In the genomic region with DNA sequence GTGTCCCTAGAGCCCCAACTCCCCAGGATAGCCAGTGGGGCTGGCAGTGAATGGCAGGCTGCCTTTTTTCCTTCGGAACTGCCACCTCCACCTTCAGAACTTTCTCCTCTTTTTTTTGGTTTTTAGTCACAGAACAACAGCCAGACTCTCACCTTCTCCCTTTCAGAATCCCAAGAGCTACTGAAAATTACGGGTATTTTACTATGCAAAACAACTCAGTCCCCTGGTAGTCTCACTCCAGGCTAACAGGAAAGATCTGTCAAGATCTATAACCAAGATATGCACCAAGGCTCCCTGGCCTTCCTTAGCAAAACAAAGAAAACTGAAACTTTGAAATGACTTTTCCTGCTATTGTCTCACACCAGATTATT, we compare ENCODE assay signal across 8 cellular contexts. TPM values are rescaled to one million over a fixed set of nuclear protein-coding genes. Genes with fewer than 3 reads are reported as not detected.
A peak's percentile ranks its signal among the peaks of the same experiment; 100 is the strongest.
DNase-seq lines count a peak whose midpoint lies in the region; ATAC-seq and TF ChIP-seq lines count a peak whose summit lies in the region.

No MANE protein-coding gene starts in this region.

- peaks cover 0 to 4% of the 10 kb centered on the region in 2 experiments; a peak in 3 of 4 replicates for H3K36me3 ChIP-seq in HCT116 (ENCODE audit: control insufficient read depth in 1 of 2, insufficient read depth in 2 of 2, low read length in 2 of 2)

- no peaks in the 10 kb centered on the region for H4K20me1 ChIP-seq in HCT116 (ENCODE audit: insufficient read depth)

- H3K27me3 Mint-ChIP-seq in CD4-positive, alpha-beta T cell, result no peaks in the 10 kb centered on the region
- peaks cover 8% of the 10 kb centered on the region for H3K27me3 Mint-ChIP-seq in activated T-helper 2 cell treated with anti-CD3 and anti-CD28 coated beads, Interferon-gamma antibody, Interleukin-2, Interleukin-4, amounts not matched to agents 10 μg/mL and 5 μg/mL and 100 μg/mL, durations not matched to agents 14 hours and 24 hours and 36 hours (ENCODE audit: low read depth)
- H3K27me3 Mint-ChIP-seq in naive thymus-derived CD8-positive, alpha-beta T cell, result peaks cover 0 to 10% (median 0%) of the 10 kb centered on the region in 5 donors

- H3K4me1 ChIP-seq in HCT116 (ENCODE audit: control insufficient read depth in 1 of 2, insufficient read depth in 2 of 2, low read length in 2 of 2), result peaks cover 12 to 37% of the 10 kb centered on the region in 2 experiments

- intact Hi-C loops in CD4-positive, alpha-beta T cell (cut with DNase I, micrococcal nuclease), result loop anchor here in 1 of 2 experiments (2.0 to 5.0 kb wide), 4 partner anchors 14 to 214 kb away; no protein-coding TSS in a partner anchor
- intact Hi-C loops in HCT116 (cut with micrococcal nuclease), result loop anchor here (1.0 kb wide), 1 partner anchor 142 kb away; no protein-coding TSS in a partner anchor
- intact Hi-C loops in activated T-helper 2 cell treated with anti-CD3 and anti-CD28 coated beads, Interferon-gamma antibody, Interleukin-2, Interleukin-4, amounts not matched to agents 10 μg/mL and 5 μg/mL and 100 μg/mL, durations not matched to agents 14 hours and 24 hours and 36 hours (cut with micrococcal nuclease), result loop anchor here (2.0 to 5.0 kb wide), 2 partner anchors 14 to 39 kb away; no protein-coding TSS in a partner anchor

- RAD21 ChIA-PET in HCT116 (lab: Charles Lee; ENCODE audit: low non-redundant PET in 1 of 2, low total read pairs in 2 of 2, uncharacterized antibody in 2 of 2, unreplicated experiment in 2 of 2), result interaction anchor here (0.5 to 1.5 kb wide), 2 partner anchors 41 to 142 kb away, joined by 4 to 9 read pairs; no protein-coding TSS in a partner anchor

- H3K27ac ChIP-seq in CD4-positive, alpha-beta T cell (ENCODE audit: low read depth, low read length), result no peak overlapping the region
- peak overlapping the region; percentile 71; the same call in 1 of the 2 replicates for H3K27ac ChIP-seq in HCT116 (ENCODE audit: low read depth, low read length)

- TF ChIP-seq POLR2A in HCT116 (IDR thresholded peaks at IDR 0.05; ENCODE audit: borderline replicate concordance, extremely low read depth, insufficient read depth, insufficient read length), result no peak

- CTCF ChIA-PET in CD4-positive, alpha-beta T cell (lab: Charles Lee), result interaction anchor here (0.8 to 2.6 kb wide), 11 partner anchors 11 to 212 kb away, joined by 3 to 30 read pairs (median 8); partner anchors contain the start of gene VAMP1
- CTCF ChIA-PET in HCT116 (lab: Charles Lee), result interaction anchor here (0.7 to 1.9 kb wide), 7 partner anchors 14 to 334 kb away, joined by 3 to 22 read pairs (median 4); no protein-coding TSS in a partner anchor

- BruUV-seq in HCT116 (replicated peaks; lab: Mats Ljungman, UMichigan), result no TSS peak

- H2AFZ ChIP-seq in HCT116 (ENCODE audit: low read depth, low read length, poor library complexity, severe bottlenecking), result no peak overlapping the region

- H3K27ac Mint-ChIP-seq in CD4-positive, alpha-beta T cell, result peak overlapping the region; percentile 85
- H3K27ac Mint-ChIP-seq in activated T-helper 2 cell treated with anti-CD3 and anti-CD28 coated beads, Interferon-gamma antibody, Interleukin-2, Interleukin-4, amounts not matched to agents 10 μg/mL and 5 μg/mL and 100 μg/mL, durations not matched to agents 14 hours and 24 hours and 36 hours, result peak overlapping the region; percentile 1
- peak overlapping the region; percentile 89 to 96 (median 92) for H3K27ac Mint-ChIP-seq in naive thymus-derived CD8-positive, alpha-beta T cell

- H3K36me3 Mint-ChIP-seq in CD4-positive, alpha-beta T cell (ENCODE audit: low read depth), result peaks cover 11% of the 10 kb centered on the region
- peaks cover 2% of the 10 kb centered on the region for H3K36me3 Mint-ChIP-seq in activated T-helper 2 cell treated with anti-CD3 and anti-CD28 coated beads, Interferon-gamma antibody, Interleukin-2, Interleukin-4, amounts not matched to agents 10 μg/mL and 5 μg/mL and 100 μg/mL, durations not matched to agents 14 hours and 24 hours and 36 hours (ENCODE audit: low read depth)
- peaks cover 0 to 11% (median 0%) of the 10 kb centered on the region in 3 donors for H3K36me3 Mint-ChIP-seq in naive thymus-derived CD8-positive, alpha-beta T cell

- TF ChIP-seq CTCF in CD4-positive, alpha-beta T cell (IDR thresholded peaks at IDR 0.05), result no peak
- no peak for TF ChIP-seq CTCF in HCT116 (IDR thresholded peaks at IDR 0.05 in 2 of 3, conservative IDR thresholded peaks at IDR 0.05 in 1 of 3; ENCODE audit: borderline replicate concordance in 1 of 3, insufficient read depth in 1 of 3, low read depth in 2 of 3, low read length in 2 of 3)

- POLR2A ChIA-PET in CD4-positive, alpha-beta T cell (lab: Charles Lee), result interaction anchor here (0.7 to 2.6 kb wide), 11 partner anchors 12 to 215 kb away, joined by 3 to 16 read pairs (median 7); partner anchors contain the start of genes TNFRSF1A and VAMP1
- POLR2A ChIA-PET in HCT116 (lab: Charles Lee), result interaction anchor here (0.7 to 1.4 kb wide), 4 partner anchors 10 to 142 kb away, joined by 3 to 9 read pairs (median 3); no protein-coding TSS in a partner anchor
- POLR2A ChIA-PET in naive thymus-derived CD8-positive, alpha-beta T cell (lab: Charles Lee), result interaction anchor here (0.7 to 2.7 kb wide), 11 partner anchors 12 to 215 kb away, joined by 3 to 31 read pairs (median 5); no protein-coding TSS in a partner anchor

- peak overlapping the region; percentile 47 for H3K4me2 ChIP-seq in HCT116 (ENCODE audit: low read length)

- H3K4me1 Mint-ChIP-seq in CD4-positive, alpha-beta T cell (ENCODE audit: low read depth), result peaks cover 65% of the 10 kb centered on the region
- H3K4me1 Mint-ChIP-seq in activated T-helper 2 cell treated with anti-CD3 and anti-CD28 coated beads, Interferon-gamma antibody, Interleukin-2, Interleukin-4, amounts not matched to agents 10 μg/mL and 5 μg/mL and 100 μg/mL, durations not matched to agents 14 hours and 24 hours and 36 hours (ENCODE audit: low read depth), result peaks cover 23% of the 10 kb centered on the region
- H3K4me1 Mint-ChIP-seq in naive thymus-derived CD8-positive, alpha-beta T cell, result peaks cover 49 to 82% (median 74%) of the 10 kb centered on the region in 4 donors

- no peak for TF ChIP-seq RAD21 in HCT116 (IDR thresholded peaks at IDR 0.05; ENCODE audit: low read depth)

- no peak for DNase-seq in CD4-positive, alpha-beta T cell
- DNase-seq in HCT116 (ENCODE audit: low read depth, low spot score) (no peak), COLO829 (ENCODE audit: low spot score) (no peak), LoVo (ENCODE audit: low spot score) (no peak), NCI-H748 treated with DMSO at 0.1 percent for 48 hours (lab: John Stamatoyannopoulos, UW) (no peak)
- DNase-seq in activated T-helper 2 cell treated with anti-CD3 and anti-CD28 coated beads, Interferon-gamma antibody, Interleukin-2, Interleukin-4, amounts not matched to agents 10 μg/mL and 5 μg/mL and 100 μg/mL, durations not matched to agents 14 hours and 24 hours and 36 hours (ENCODE audit: low spot score), result no peak
- DNase-seq in naive thymus-derived CD8-positive, alpha-beta T cell, result no peak

- H3K4me3 ChIP-seq in HCT116 (replicated peaks in 1 of 2; ENCODE audit: low read depth in 1 of 2, low read length in 2 of 2), result no peak overlapping the region

- no peaks in the 10 kb centered on the region for H3K9me3 Mint-ChIP-seq in CD4-positive, alpha-beta T cell
- no peaks in the 10 kb centered on the region for H3K9me3 Mint-ChIP-seq in activated T-helper 2 cell treated with anti-CD3 and anti-CD28 coated beads, Interferon-gamma antibody, Interleukin-2, Interleukin-4, amounts not matched to agents 10 μg/mL and 5 μg/mL and 100 μg/mL, durations not matched to agents 14 hours and 24 hours and 36 hours
- H3K9me3 Mint-ChIP-seq in naive thymus-derived CD8-positive, alpha-beta T cell, result no peaks in the 10 kb centered on the region

- peak overlapping the region; percentile 86 for H3K4me3 Mint-ChIP-seq in CD4-positive, alpha-beta T cell
- H3K4me3 Mint-ChIP-seq in activated T-helper 2 cell treated with anti-CD3 and anti-CD28 coated beads, Interferon-gamma antibody, Interleukin-2, Interleukin-4, amounts not matched to agents 10 μg/mL and 5 μg/mL and 100 μg/mL, durations not matched to agents 14 hours and 24 hours and 36 hours (ENCODE audit: low read depth), result no peak overlapping the region
- peak overlapping the region; percentile 75 to 96 (median 84) for H3K4me3 Mint-ChIP-seq in naive thymus-derived CD8-positive, alpha-beta T cell

- H3K9ac ChIP-seq in HCT116 (ENCODE audit: low read length), result 0 out of 2 replicates have a peak overlapping the region, but pooled peaks have one; percentile 6

- H3K9me2 ChIP-seq in HCT116 (ENCODE audit: insufficient read depth), result no peaks in the 10 kb centered on the region

- H3K9me3 ChIP-seq in CD4-positive, alpha-beta T cell (ENCODE audit: control insufficient read depth, low read length), result no peaks in the 10 kb centered on the region
- H3K9me3 ChIP-seq in HCT116 (ENCODE audit: control insufficient read depth in 1 of 2, insufficient read depth in 1 of 2, low read depth in 1 of 2, low read length in 2 of 2), result no peaks in the 10 kb centered on the region

- no peak for ATAC-seq in CD4-positive, alpha-beta T cell (ENCODE audit: poor library complexity)
- ATAC-seq in HCT116 (no peak), HG03280 (IDR thresholded peaks at IDR 0.05; ENCODE audit: unreplicated experiment) (no peak)
- ATAC-seq in naive thymus-derived CD8-positive, alpha-beta T cell, result peak in 1 of 2 donors; percentile 15

- no peaks in the 10 kb centered on the region for H3K27me3 ChIP-seq in CD4-positive, alpha-beta T cell (ENCODE audit: control insufficient read depth, insufficient read depth, low read length)
- no peaks in the 10 kb centered on the region for H3K27me3 ChIP-seq in HCT116 (ENCODE audit: insufficient read depth, low read length)

- H3K79me2 ChIP-seq in HCT116 (ENCODE audit: insufficient read depth, low read length), result no peaks in the 10 kb centered on the region

RNA-seq across cellular contexts. Expression of gene PLEKHG6, which starts 12.5 kb away (rescaled TPM):
- total RNA-seq in CD4-positive, alpha-beta T cell, result not detected
- total RNA-seq in HCT116 (2021; ENCODE audit: unreplicated experiment), result 27.4 TPM
- 16.5 and 19.9 TPM in 2 replicates for polyA plus RNA-seq in HCT116 (2012)
- total RNA-seq in activated T-helper 2 cell treated with anti-CD3 and anti-CD28 coated beads, Interferon-gamma antibody, Interleukin-2, Interleukin-4, amounts not matched to agents 10 μg/mL and 5 μg/mL and 100 μg/mL, durations not matched to agents 14 hours and 24 hours and 36 hours, result not detected in 2 replicates
- not detected for total RNA-seq in naive thymus-derived CD8-positive, alpha-beta T cell
- polyA plus RNA-seq in naive thymus-derived CD8-positive, alpha-beta T cell, result under 1 TPM; 0.14 to 0.17 (median 0.15) TPM

RNA-seq across cellular contexts. Expression of gene TNFRSF1A, which starts 18.9 kb away (rescaled TPM):
- 10 to 100 TPM; 16.3 to 19.2 TPM for total RNA-seq in CD4-positive, alpha-beta T cell
- 129 TPM for total RNA-seq in HCT116 (2021; ENCODE audit: unreplicated experiment)
- 91.0 and 116 TPM in 2 replicates for polyA plus RNA-seq in HCT116 (2012)
- total RNA-seq in activated T-helper 2 cell treated with anti-CD3 and anti-CD28 coated beads, Interferon-gamma antibody, Interleukin-2, Interleukin-4, amounts not matched to agents 10 μg/mL and 5 μg/mL and 100 μg/mL, durations not matched to agents 14 hours and 24 hours and 36 hours, result 37.6 TPM in 2 replicates
- total RNA-seq in naive thymus-derived CD8-positive, alpha-beta T cell, result 10 to 100 TPM; 91.7 to 97.6 TPM
- 10 to 100 TPM; 19.5 to 43.7 (median 31.1) TPM for polyA plus RNA-seq in naive thymus-derived CD8-positive, alpha-beta T cell

RNA-seq across cellular contexts. Expression of gene SCNN1A, which starts 52.4 kb away (rescaled TPM):
- 1 to 10 TPM; 1.1 to 2.0 TPM for total RNA-seq in CD4-positive, alpha-beta T cell
- total RNA-seq in HCT116 (2021; ENCODE audit: unreplicated experiment), result 118 TPM
- 150 and 159 TPM in 2 replicates for polyA plus RNA-seq in HCT116 (2012)
- total RNA-seq in activated T-helper 2 cell treated with anti-CD3 and anti-CD28 coated beads, Interferon-gamma antibody, Interleukin-2, Interleukin-4, amounts not matched to agents 10 μg/mL and 5 μg/mL and 100 μg/mL, durations not matched to agents 14 hours and 24 hours and 36 hours, result not detected in 2 replicates
- 1 to 10 TPM; 4.0 to 4.7 TPM for total RNA-seq in naive thymus-derived CD8-positive, alpha-beta T cell
- polyA plus RNA-seq in naive thymus-derived CD8-positive, alpha-beta T cell, result under 1 TPM; 0.06 to 0.65 (median 0.23) TPM

Comparison
In these comparisons a context has a peak if more than half of its experiments do, and no peak if none do; other contexts are left out.
1. H3K27ac Mint-ChIP-seq: peak in every context shown above with its lines; median percentile 92 in naive thymus-derived CD8-positive, alpha-beta T cell; 85 in CD4-positive, alpha-beta T cell; 1 in activated T-helper 2 cell treated with anti-CD3 and anti-CD28 coated beads, Interferon-gamma antibody, Interleukin-2, Interleukin-4, amounts not matched to agents 10 μg/mL and 5 μg/mL and 100 μg/mL, durations not matched to agents 14 hours and 24 hours and 36 hours.
2. RNA of gene PLEKHG6, which starts 12.5 kb away (total RNA-seq): 27.4 TPM in HCT116 (single experiment); not detected in CD4-positive, alpha-beta T cell, not detected in activated T-helper 2 cell treated with anti-CD3 and anti-CD28 coated beads, Interferon-gamma antibody, Interleukin-2, Interleukin-4, amounts not matched to agents 10 μg/mL and 5 μg/mL and 100 μg/mL, durations not matched to agents 14 hours and 24 hours and 36 hours and not detected in naive thymus-derived CD8-positive, alpha-beta T cell; every median in the first group is over 10 times any median in the second.
3. RNA of gene SCNN1A, which starts 52.4 kb away (total RNA-seq): 118 TPM in HCT116 (single experiment); 4.0 to 4.7 TPM in naive thymus-derived CD8-positive, alpha-beta T cell, 1.1 to 2.0 TPM in CD4-positive, alpha-beta T cell and not detected in activated T-helper 2 cell treated with anti-CD3 and anti-CD28 coated beads, Interferon-gamma antibody, Interleukin-2, Interleukin-4, amounts not matched to agents 10 μg/mL and 5 μg/mL and 100 μg/mL, durations not matched to agents 14 hours and 24 hours and 36 hours; every median in the first group is over 10 times any median in the second.